9 cellular contexts compared by ENCODE assay signal in the genomic region with DNA sequence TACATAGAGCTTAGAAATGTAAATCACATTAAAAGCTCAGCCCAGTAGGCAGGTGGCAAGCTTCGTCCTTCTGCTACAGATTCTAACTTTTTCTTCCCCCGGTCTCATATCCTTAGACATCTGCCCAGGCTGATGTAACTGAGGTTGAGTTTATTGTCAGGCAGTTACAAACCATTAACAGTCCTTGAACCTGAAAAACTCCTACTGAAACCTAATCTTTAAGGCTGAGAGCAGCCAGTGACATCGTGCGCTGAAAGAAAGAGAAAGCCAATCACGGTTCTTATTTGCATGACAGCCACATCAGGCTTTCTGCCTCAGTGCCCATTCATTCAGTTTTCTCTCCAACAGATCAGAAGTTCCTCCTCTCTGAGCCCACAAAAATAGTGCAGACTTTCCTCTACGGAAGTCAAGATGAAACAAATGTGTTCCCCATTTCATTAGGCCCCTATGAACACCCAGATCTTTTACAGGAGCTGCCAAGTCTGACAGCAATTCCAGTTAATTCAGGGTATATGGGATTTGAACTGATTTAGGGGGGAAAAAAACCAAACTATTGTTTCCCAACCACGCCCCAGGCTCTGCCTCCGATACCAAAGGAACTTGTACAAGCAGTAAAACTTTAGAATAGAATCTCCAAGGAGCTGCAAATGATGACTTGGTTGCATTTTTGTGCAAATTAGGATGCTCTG. TPM values are rescaled to one million over a fixed set of nuclear protein-coding genes. Genes with fewer than 3 reads are reported as not detected.
DNase-seq lines count a peak whose midpoint lies in the region; ATAC-seq and TF ChIP-seq lines count a peak whose summit lies in the region.
"Had no signal": no experiment of that assay in that cellular context is flagged by ENCODE, and none has a peak within 500 bp of the region (broad histone marks: within the 10 kb centered on the region; RNA-seq: fewer than 3 reads in every experiment).

A gene with protein sequence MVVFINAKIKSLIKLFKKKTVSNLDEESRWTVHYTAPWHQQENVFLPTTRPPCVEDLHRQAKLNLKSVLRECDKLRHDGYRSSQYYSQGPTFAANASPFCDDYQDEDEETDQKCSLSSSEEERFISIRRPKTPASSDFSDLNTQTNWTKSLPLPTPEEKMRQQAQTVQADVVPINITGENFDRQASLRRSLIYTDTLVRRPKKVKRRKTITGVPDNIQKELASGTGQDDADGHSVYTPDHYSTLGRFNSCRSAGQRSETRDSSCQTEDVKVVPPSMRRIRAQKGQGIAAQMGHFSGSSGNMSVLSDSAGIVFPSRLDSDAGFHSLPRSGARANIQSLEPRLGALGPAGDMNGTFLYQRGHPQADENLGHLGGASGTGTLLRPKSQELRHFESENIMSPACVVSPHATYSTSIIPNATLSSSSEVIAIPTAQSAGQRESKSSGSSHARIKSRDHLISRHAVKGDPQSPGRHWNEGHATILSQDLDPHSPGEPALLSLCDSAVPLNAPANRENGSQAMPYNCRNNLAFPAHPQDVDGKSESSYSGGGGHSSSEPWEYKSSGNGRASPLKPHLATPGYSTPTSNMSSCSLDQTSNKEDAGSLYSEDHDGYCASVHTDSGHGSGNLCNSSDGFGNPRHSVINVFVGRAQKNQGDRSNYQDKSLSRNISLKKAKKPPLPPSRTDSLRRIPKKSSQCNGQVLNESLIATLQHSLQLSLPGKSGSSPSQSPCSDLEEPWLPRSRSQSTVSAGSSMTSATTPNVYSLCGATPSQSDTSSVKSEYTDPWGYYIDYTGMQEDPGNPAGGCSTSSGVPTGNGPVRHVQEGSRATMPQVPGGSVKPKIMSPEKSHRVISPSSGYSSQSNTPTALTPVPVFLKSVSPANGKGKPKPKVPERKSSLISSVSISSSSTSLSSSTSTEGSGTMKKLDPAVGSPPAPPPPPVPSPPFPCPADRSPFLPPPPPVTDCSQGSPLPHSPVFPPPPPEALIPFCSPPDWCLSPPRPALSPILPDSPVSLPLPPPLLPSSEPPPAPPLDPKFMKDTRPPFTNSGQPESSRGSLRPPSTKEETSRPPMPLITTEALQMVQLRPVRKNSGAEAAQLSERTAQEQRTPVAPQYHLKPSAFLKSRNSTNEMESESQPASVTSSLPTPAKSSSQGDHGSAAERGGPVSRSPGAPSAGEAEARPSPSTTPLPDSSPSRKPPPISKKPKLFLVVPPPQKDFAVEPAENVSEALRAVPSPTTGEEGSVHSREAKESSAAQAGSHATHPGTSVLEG (N-terminal part only) (minus strand): TSS at position 192 of the 689 bp plus-strand sequence. CDS start 204 bp downstream, outside the sequence.

- peaks cover 15% of the 10 kb centered on the region for H3K27me3 Mint-ChIP-seq in stimulated activated naive CD8-positive, alpha-beta T cell treated with anti-CD3 and anti-CD28 coated beads, Interleukin-15, amount 100 ng/mL, for 72 hours
- H3K27me3 Mint-ChIP-seq in natural killer cell (ENCODE audit: low read depth in 2 of 2): peaks cover 20 to 42% of the 10 kb centered on the region in 2 donors
- H3K27me3 Mint-ChIP-seq in activated CD4-positive, alpha-beta memory T cell treated with anti-CD3 and anti-CD28 coated beads for 36 hours: peaks cover 2% of the 10 kb centered on the region

- H3K4me1 Mint-ChIP-seq in stimulated activated naive CD8-positive, alpha-beta T cell treated with anti-CD3 and anti-CD28 coated beads, Interleukin-15, amount 100 ng/mL, for 72 hours: peaks cover 16% of the 10 kb centered on the region
- no peaks in the 10 kb centered on the region for H3K4me1 Mint-ChIP-seq in natural killer cell
- H3K4me1 Mint-ChIP-seq in activated CD4-positive, alpha-beta memory T cell treated with anti-CD3 and anti-CD28 coated beads for 36 hours (ENCODE audit: low read depth): peaks cover 4% of the 10 kb centered on the region
- H3K4me1 Mint-ChIP-seq: central memory CD8-positive, alpha-beta T cell had no signal

- H3K36me3 Mint-ChIP-seq in natural killer cell: no peaks in the 10 kb centered on the region
- no peaks in the 10 kb centered on the region for H3K36me3 Mint-ChIP-seq in activated CD4-positive, alpha-beta memory T cell treated with anti-CD3 and anti-CD28 coated beads for 36 hours

- peak within 1 kb of the TSS; percentile 3; the same call in 1 of the 2 replicates for H3K27ac ChIP-seq in VCaP

- POLR2A ChIA-PET in activated CD4-positive, alpha-beta memory T cell treated with anti-CD3 and anti-CD28 coated beads for 36 hours (lab: Charles Lee): no interaction called here

- peak within 1 kb of the TSS; percentile 21 to 36 for H3K4me3 Mint-ChIP-seq in stimulated activated naive CD8-positive, alpha-beta T cell treated with anti-CD3 and anti-CD28 coated beads, Interleukin-15, amount 100 ng/mL, for 72 hours
- no peak within 1 kb of the TSS for H3K4me3 Mint-ChIP-seq in natural killer cell
- H3K4me3 Mint-ChIP-seq in activated CD4-positive, alpha-beta memory T cell treated with anti-CD3 and anti-CD28 coated beads for 36 hours: no peak within 1 kb of the TSS
- H3K4me3 Mint-ChIP-seq: central memory CD8-positive, alpha-beta T cell had no signal

- intact Hi-C loops in natural killer cell (cut with micrococcal nuclease): no loop called here
- intact Hi-C loops in activated CD4-positive, alpha-beta memory T cell treated with anti-CD3 and anti-CD28 coated beads for 36 hours (cut with micrococcal nuclease): no loop called here

- ATAC-seq in GM19395 (IDR thresholded peaks at IDR 0.05; ENCODE audit: unreplicated experiment): peak; percentile 97
- ATAC-seq in HG03432 (IDR thresholded peaks at IDR 0.05; ENCODE audit: unreplicated experiment): peak; percentile 96
- peak; percentile 73 for ATAC-seq in stimulated activated naive CD8-positive, alpha-beta T cell treated with anti-CD3 and anti-CD28 coated beads, Interleukin-15, amount 100 ng/mL, for 72 hours
- no peak for ATAC-seq in natural killer cell

- CTCF ChIA-PET in activated CD4-positive, alpha-beta memory T cell treated with anti-CD3 and anti-CD28 coated beads for 36 hours (lab: Charles Lee): interaction anchor here (1.1 to 3.1 kb wide), 2 partner anchors 10 to 70 kb away, joined by 6 to 10 read pairs; no protein-coding TSS in a partner anchor

- DNase-seq in Ammon's horn (ENCODE audit: low spot score): peak; percentile 49
- peak; percentile 20 for DNase-seq in iris pigment epithelial cell (ENCODE audit: low read depth)
- DNase-seq in stimulated activated naive CD8-positive, alpha-beta T cell treated with anti-CD3 and anti-CD28 coated beads, Interleukin-15, amount 100 ng/mL, for 72 hours: no peak
- no peak for DNase-seq in natural killer cell
- DNase-seq in activated CD4-positive, alpha-beta memory T cell treated with anti-CD3 and anti-CD28 coated beads for 36 hours: no peak

- TF ChIP-seq CTCF in VCaP (conservative IDR thresholded peaks at IDR 0.05) (no peak), natural killer cell (IDR thresholded peaks at IDR 0.05) (no peak)

- no peaks in the 10 kb centered on the region for H3K9me3 Mint-ChIP-seq in stimulated activated naive CD8-positive, alpha-beta T cell treated with anti-CD3 and anti-CD28 coated beads, Interleukin-15, amount 100 ng/mL, for 72 hours
- H3K9me3 Mint-ChIP-seq in natural killer cell: no peaks in the 10 kb centered on the region
- no peaks in the 10 kb centered on the region for H3K9me3 Mint-ChIP-seq in activated CD4-positive, alpha-beta memory T cell treated with anti-CD3 and anti-CD28 coated beads for 36 hours
- H3K9me3 Mint-ChIP-seq: central memory CD8-positive, alpha-beta T cell had no signal

- H3K27ac Mint-ChIP-seq in stimulated activated naive CD8-positive, alpha-beta T cell treated with anti-CD3 and anti-CD28 coated beads, Interleukin-15, amount 100 ng/mL, for 72 hours: peak within 1 kb of the TSS; percentile 39 to 74
- H3K27ac Mint-ChIP-seq in natural killer cell: no peak within 1 kb of the TSS
- H3K27ac Mint-ChIP-seq in activated CD4-positive, alpha-beta memory T cell treated with anti-CD3 and anti-CD28 coated beads for 36 hours: no peak within 1 kb of the TSS

RNA-seq across cellular contexts. Expression of the gene that starts here (rescaled TPM):
- total RNA-seq in natural killer cell: under 1 TPM; 0.38 to 0.75 (median 0.68) TPM
- under 1 TPM; 0.53 to 0.95 TPM for total RNA-seq in activated CD4-positive, alpha-beta memory T cell treated with anti-CD3 and anti-CD28 coated beads for 36 hours

Comparison
In these comparisons a context has a peak if more than half of its experiments do, and no peak if none do; other contexts are left out.
1. DNase-seq: peak in Ammon's horn (single experiment) and iris pigment epithelial cell (single experiment); none in stimulated activated naive CD8-positive, alpha-beta T cell treated with anti-CD3 and anti-CD28 coated beads, Interleukin-15, amount 100 ng/mL, for 72 hours (0 of 2), natural killer cell (single experiment) and activated CD4-positive, alpha-beta memory T cell treated with anti-CD3 and anti-CD28 coated beads for 36 hours (single experiment).
2. ATAC-seq: peak in GM19395 (single experiment), HG03432 (single experiment) and stimulated activated naive CD8-positive, alpha-beta T cell treated with anti-CD3 and anti-CD28 coated beads, Interleukin-15, amount 100 ng/mL, for 72 hours (single experiment); none in natural killer cell (0 of 3).
3. H3K27ac Mint-ChIP-seq: peak in stimulated activated naive CD8-positive, alpha-beta T cell treated with anti-CD3 and anti-CD28 coated beads, Interleukin-15, amount 100 ng/mL, for 72 hours (2 of 2); none in natural killer cell (0 of 2) and activated CD4-positive, alpha-beta memory T cell treated with anti-CD3 and anti-CD28 coated beads for 36 hours (single experiment).
4. H3K4me3 Mint-ChIP-seq: peak in stimulated activated naive CD8-positive, alpha-beta T cell treated with anti-CD3 and anti-CD28 coated beads, Interleukin-15, amount 100 ng/mL, for 72 hours (2 of 2); none in natural killer cell (single experiment) and activated CD4-positive, alpha-beta memory T cell treated with anti-CD3 and anti-CD28 coated beads for 36 hours (single experiment).